ENCODE assay signal across 12 cellular contexts in the genomic region with DNA sequence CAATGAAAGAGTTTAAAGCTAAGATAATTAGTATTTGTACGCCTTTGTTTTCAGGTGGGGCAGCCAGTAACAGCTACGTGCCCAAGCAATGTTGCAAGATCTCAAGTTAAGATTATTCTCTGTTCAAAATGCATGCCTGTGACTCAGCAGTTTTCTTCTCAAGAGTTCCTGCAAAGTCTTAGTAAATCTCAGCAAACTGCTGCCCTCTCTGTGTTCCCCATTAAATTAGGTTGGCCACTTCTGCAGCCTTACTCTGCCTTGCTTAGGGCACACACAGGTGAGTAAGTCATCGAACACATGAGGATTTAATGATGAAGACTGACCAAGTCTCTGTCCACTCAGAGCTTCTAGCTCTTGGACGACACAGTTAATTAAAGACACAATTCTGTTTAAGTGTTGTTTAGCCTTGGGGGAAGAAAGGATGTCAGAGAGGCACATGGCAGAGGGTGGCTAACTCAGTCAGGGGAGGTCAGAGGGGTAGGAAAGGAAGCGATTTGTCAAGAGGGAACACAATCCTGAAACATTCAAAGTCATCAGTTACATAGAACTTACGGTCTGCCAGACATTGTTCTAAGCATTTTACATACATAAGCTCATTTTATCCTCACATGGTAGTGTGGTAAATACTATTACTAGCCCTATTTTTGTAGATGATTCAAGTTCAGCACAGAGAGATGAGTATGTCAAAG. TPM values are rescaled to one million over a fixed set of nuclear protein-coding genes. Genes with fewer than 3 reads are reported as not detected.
A peak's percentile ranks its signal among the peaks of the same experiment; 100 is the strongest.
DNase-seq lines count a peak whose midpoint lies in the region; ATAC-seq and TF ChIP-seq lines count a peak whose summit lies in the region.
"Had no signal": no experiment of that assay in that cellular context is flagged by ENCODE, and none has a peak within 500 bp of the region (broad histone marks: within the 10 kb centered on the region; RNA-seq: fewer than 3 reads in every experiment).

No MANE protein-coding gene starts in this region.

- peaks cover 35% of the 10 kb centered on the region for H3K27me3 Mint-ChIP-seq in activated CD8-positive, alpha-beta memory T cell treated with anti-CD3 and anti-CD28 coated beads, Interleukin-2, amount 10 ng/mL, durations not matched to agents 7 days and 5 days
- no peaks in the 10 kb centered on the region for H3K27me3 Mint-ChIP-seq in chondrocyte (ENCODE audit: low read depth)

- CTCF ChIA-PET in activated CD8-positive, alpha-beta memory T cell treated with anti-CD3 and anti-CD28 coated beads, Interleukin-2, amount 10 ng/mL, durations not matched to agents 7 days and 5 days (lab: Charles Lee), result no interaction called here

- no peak for TF ChIP-seq EP300 in Ishikawa (IDR thresholded peaks at IDR 0.05; ENCODE audit: borderline replicate concordance)

- no peak overlapping the region for H3K4me3 Mint-ChIP-seq in activated CD8-positive, alpha-beta memory T cell treated with anti-CD3 and anti-CD28 coated beads, Interleukin-2, amount 10 ng/mL, durations not matched to agents 7 days and 5 days
- no peak overlapping the region for H3K4me3 Mint-ChIP-seq in chondrocyte (ENCODE audit: unreplicated experiment)
- H3K4me3 Mint-ChIP-seq: activated T-cell treated with anti-CD3 and anti-CD28 coated beads, Interleukin-2, amount 50 U/mL, for 24 hours; B cell had no signal

- H3K9me3 Mint-ChIP-seq in activated CD8-positive, alpha-beta memory T cell treated with anti-CD3 and anti-CD28 coated beads, Interleukin-2, amount 10 ng/mL, durations not matched to agents 7 days and 5 days (ENCODE audit: low read depth), result no peaks in the 10 kb centered on the region
- no peaks in the 10 kb centered on the region for H3K9me3 Mint-ChIP-seq in chondrocyte (ENCODE audit: low read depth)
- H3K9me3 Mint-ChIP-seq: activated T-cell treated with anti-CD3 and anti-CD28 coated beads, Interleukin-2, amount 50 U/mL, for 24 hours had no signal

- no peak for TF ChIP-seq RAD21 in Ishikawa (IDR thresholded peaks at IDR 0.05; ENCODE audit: low read depth)

- TF ChIP-seq CTCF in chondrocyte (IDR thresholded peaks at IDR 0.05), result no peak

- no peaks in the 10 kb centered on the region for H3K4me1 Mint-ChIP-seq in activated CD8-positive, alpha-beta memory T cell treated with anti-CD3 and anti-CD28 coated beads, Interleukin-2, amount 10 ng/mL, durations not matched to agents 7 days and 5 days
- peaks cover 15% of the 10 kb centered on the region for H3K4me1 Mint-ChIP-seq in chondrocyte (ENCODE audit: low read depth)
- H3K4me1 Mint-ChIP-seq: B cell had no signal

- no peak for ATAC-seq in GM21576 (IDR thresholded peaks at IDR 0.05; ENCODE audit: unreplicated experiment)
- ATAC-seq in activated CD8-positive, alpha-beta memory T cell treated with anti-CD3 and anti-CD28 coated beads, Interleukin-2, amount 10 ng/mL, durations not matched to agents 7 days and 5 days, result no peak

- H3K36me3 Mint-ChIP-seq in activated CD8-positive, alpha-beta memory T cell treated with anti-CD3 and anti-CD28 coated beads, Interleukin-2, amount 10 ng/mL, durations not matched to agents 7 days and 5 days, result no peaks in the 10 kb centered on the region
- H3K36me3 Mint-ChIP-seq in chondrocyte (ENCODE audit: low read depth), result no peaks in the 10 kb centered on the region

- intact Hi-C loops in head of caudate nucleus (cut with DNase I), result no loop called here

- in situ Hi-C loops in ACHN (cut with HindIII; ENCODE audit: low pct_ligation_motif_present, low pct_unique_long_range_greater_than_20kb, low sequenced_read_pairs), result loop anchor here (25.0 kb wide), 1 partner anchor 111 kb away; a partner anchor contains a TSS

- no peak overlapping the region for H3K27ac Mint-ChIP-seq in activated CD8-positive, alpha-beta memory T cell treated with anti-CD3 and anti-CD28 coated beads, Interleukin-2, amount 10 ng/mL, durations not matched to agents 7 days and 5 days
- H3K27ac Mint-ChIP-seq in chondrocyte (ENCODE audit: unreplicated experiment), result no peak overlapping the region
- H3K27ac Mint-ChIP-seq: activated T-cell treated with anti-CD3 and anti-CD28 coated beads, Interleukin-2, amount 50 U/mL, for 24 hours; B cell had no signal

- DNase-seq in ACHN, result peak; percentile 11
- DNase-seq in amniotic stem cell (lab: John Stamatoyannopoulos, UW), result peak; percentile 21
- peak; percentile 10 for DNase-seq in iPS-NIHi11 (ENCODE audit: low spot score)
- DNase-seq in activated CD8-positive, alpha-beta memory T cell treated with anti-CD3 and anti-CD28 coated beads, Interleukin-2, amount 10 ng/mL, durations not matched to agents 7 days and 5 days, result no peak
- DNase-seq in chondrocyte (ENCODE audit: low spot score), result no peak
- DNase-seq in head of caudate nucleus, result no peak
- DNase-seq: activated T-cell treated with anti-CD3 and anti-CD28 coated beads, Interleukin-2, amount 50 U/mL, for 24 hours; cerebellar nuclear complex; hypothalamus had no signal

TF ChIP-seq in Ishikawa, 13 proteins besides CTCF, POLR2A, EP300 and RAD21:
- TF ChIP-seq EGR1 (IDR thresholded peaks at IDR 0.05) (no peak), FOXM1 (IDR thresholded peaks at IDR 0.05; ENCODE audit: borderline replicate concordance, low read depth) (no peak), TCF12 (IDR thresholded peaks at IDR 0.05; ENCODE audit: low read depth) (no peak), TAF1 (IDR thresholded peaks at IDR 0.05; ENCODE audit: low read depth) (no peak), TEAD4 (IDR thresholded peaks at IDR 0.05) (no peak), ZBTB7A (IDR thresholded peaks at IDR 0.05; ENCODE audit: low read depth) (no peak), CEBPB (IDR thresholded peaks at IDR 0.05) (0 out of 2 replicates have a peak, but pooled peaks have one; percentile 25)
- TF ChIP-seq, protein P1, sequence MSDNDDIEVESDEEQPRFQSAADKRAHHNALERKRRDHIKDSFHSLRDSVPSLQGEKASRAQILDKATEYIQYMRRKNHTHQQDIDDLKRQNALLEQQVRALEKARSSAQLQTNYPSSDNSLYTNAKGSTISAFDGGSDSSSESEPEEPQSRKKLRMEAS (IDR thresholded peaks at IDR 0.05), result peak; percentile 35; the same call in 1 of the 2 replicates
- TF ChIP-seq, protein P2, sequence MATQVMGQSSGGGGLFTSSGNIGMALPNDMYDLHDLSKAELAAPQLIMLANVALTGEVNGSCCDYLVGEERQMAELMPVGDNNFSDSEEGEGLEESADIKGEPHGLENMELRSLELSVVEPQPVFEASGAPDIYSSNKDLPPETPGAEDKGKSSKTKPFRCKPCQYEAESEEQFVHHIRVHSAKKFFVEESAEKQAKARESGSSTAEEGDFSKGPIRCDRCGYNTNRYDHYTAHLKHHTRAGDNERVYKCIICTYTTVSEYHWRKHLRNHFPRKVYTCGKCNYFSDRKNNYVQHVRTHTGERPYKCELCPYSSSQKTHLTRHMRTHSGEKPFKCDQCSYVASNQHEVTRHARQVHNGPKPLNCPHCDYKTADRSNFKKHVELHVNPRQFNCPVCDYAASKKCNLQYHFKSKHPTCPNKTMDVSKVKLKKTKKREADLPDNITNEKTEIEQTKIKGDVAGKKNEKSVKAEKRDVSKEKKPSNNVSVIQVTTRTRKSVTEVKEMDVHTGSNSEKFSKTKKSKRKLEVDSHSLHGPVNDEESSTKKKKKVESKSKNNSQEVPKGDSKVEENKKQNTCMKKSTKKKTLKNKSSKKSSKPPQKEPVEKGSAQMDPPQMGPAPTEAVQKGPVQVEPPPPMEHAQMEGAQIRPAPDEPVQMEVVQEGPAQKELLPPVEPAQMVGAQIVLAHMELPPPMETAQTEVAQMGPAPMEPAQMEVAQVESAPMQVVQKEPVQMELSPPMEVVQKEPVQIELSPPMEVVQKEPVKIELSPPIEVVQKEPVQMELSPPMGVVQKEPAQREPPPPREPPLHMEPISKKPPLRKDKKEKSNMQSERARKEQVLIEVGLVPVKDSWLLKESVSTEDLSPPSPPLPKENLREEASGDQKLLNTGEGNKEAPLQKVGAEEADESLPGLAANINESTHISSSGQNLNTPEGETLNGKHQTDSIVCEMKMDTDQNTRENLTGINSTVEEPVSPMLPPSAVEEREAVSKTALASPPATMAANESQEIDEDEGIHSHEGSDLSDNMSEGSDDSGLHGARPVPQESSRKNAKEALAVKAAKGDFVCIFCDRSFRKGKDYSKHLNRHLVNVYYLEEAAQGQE (IDR thresholded peaks at IDR 0.05; ENCODE audit: low read depth), result no peak

RNA-seq across cellular contexts. Expression of a gene that starts 20.2 kb away (rescaled TPM):
- total RNA-seq in activated CD8-positive, alpha-beta memory T cell treated with anti-CD3 and anti-CD28 coated beads, Interleukin-2, amount 10 ng/mL, durations not matched to agents 7 days and 5 days, result 1 to 10 TPM; 4.1 to 6.1 TPM
- 4.6 to 10.8 TPM (median 5.3 TPM) in 3 replicates for total RNA-seq in chondrocyte

Comparison
In these comparisons a context has a peak if more than half of its experiments do, and no peak if none do; other contexts are left out.
1. DNase-seq: peak in ACHN (single experiment), amniotic stem cell (single experiment) and iPS-NIHi11 (single experiment); none in activated CD8-positive, alpha-beta memory T cell treated with anti-CD3 and anti-CD28 coated beads, Interleukin-2, amount 10 ng/mL, durations not matched to agents 7 days and 5 days (single experiment), chondrocyte (single experiment) and head of caudate nucleus (0 of 42).